ENCODE assay signal across 8 cellular contexts in genomic region chr5:151196556-151197290, GRCh38. TPM values are rescaled to one million over a fixed set of nuclear protein-coding genes. Genes with fewer than 3 reads are reported as not detected.
A peak's percentile ranks its signal among the peaks of the same experiment; 100 is the strongest.
DNase-seq lines count a peak whose midpoint lies in the region; ATAC-seq lines count a peak whose summit lies in the region.

No MANE protein-coding gene starts in this region.

- H3K27me3 Mint-ChIP-seq in CD4-positive, alpha-beta memory T cell: no peaks in the 10 kb centered on the region

- CTCF ChIA-PET in CD4-positive, alpha-beta memory T cell (lab: Charles Lee; ENCODE audit: partially characterized antibody): interaction anchor here (1.7 to 1.8 kb wide), 2 partner anchors 42 to 71 kb away, joined by 4 to 5 read pairs; no protein-coding TSS in a partner anchor

- H3K4me3 ChIP-seq in CD4-positive, alpha-beta memory T cell (ENCODE audit: low read length in 2 of 2): no peak overlapping the region

- H3K4me1 ChIP-seq in CD4-positive, alpha-beta memory T cell (ENCODE audit: insufficient read depth, low read length): peaks cover 24% of the 10 kb centered on the region

- intact Hi-C loops in CD4-positive, alpha-beta memory T cell (cut with micrococcal nuclease): no loop called here

- H3K9me3 ChIP-seq in CD4-positive, alpha-beta memory T cell (ENCODE audit: control insufficient read depth in 1 of 2, low read length in 2 of 2): no peaks in the 10 kb centered on the region

- H3K4me1 Mint-ChIP-seq in CD4-positive, alpha-beta memory T cell: peaks cover 28 to 62% (median 50%) of the 10 kb centered on the region in 4 donors

- peaks cover 27% of the 10 kb centered on the region for H3K36me3 ChIP-seq in CD4-positive, alpha-beta memory T cell (ENCODE audit: insufficient read depth, low read length)

- peaks cover 0 to 9% (median 7%) of the 10 kb centered on the region in 8 donors for H3K9me3 Mint-ChIP-seq in CD4-positive, alpha-beta memory T cell

- H3K27me3 ChIP-seq in CD4-positive, alpha-beta memory T cell (ENCODE audit: insufficient read depth, low read length): no peaks in the 10 kb centered on the region

- ATAC-seq in GM19452 (IDR thresholded peaks at IDR 0.05; ENCODE audit: unreplicated experiment): peak; percentile 93
- ATAC-seq in HG03342 (IDR thresholded peaks at IDR 0.05; ENCODE audit: unreplicated experiment): peak; percentile 86
- peak; percentile 72 for ATAC-seq in esophagus mucosa

- no peak for DNase-seq in CD4-positive, alpha-beta memory T cell
- DNase-seq in NOMO-1 (lab: John Stamatoyannopoulos, UW; ENCODE audit: unreplicated experiment in 2 of 2): no peak
- no peak for DNase-seq in DMS 273 treated with DMSO at 0.1 percent for 48 hours (lab: John Stamatoyannopoulos, UW)
- DNase-seq in NCI-H69 (lab: John Stamatoyannopoulos, UW): no peak
- no peak for DNase-seq in HuH-7.5 (ENCODE audit: low spot score)

- peak overlapping the region in 2 of 8 donors; percentile 2 to 3 for H3K4me3 Mint-ChIP-seq in CD4-positive, alpha-beta memory T cell

- H3K27ac Mint-ChIP-seq in CD4-positive, alpha-beta memory T cell: peak overlapping the region; percentile 37 to 95 (median 74)

- H3K27ac ChIP-seq in CD4-positive, alpha-beta memory T cell (ENCODE audit: low read depth, low read length): no peak overlapping the region

- peaks cover 73 to 74% of the 10 kb centered on the region in 2 donors for H3K36me3 Mint-ChIP-seq in CD4-positive, alpha-beta memory T cell

- POLR2A ChIA-PET in CD4-positive, alpha-beta memory T cell (lab: Charles Lee; ENCODE audit: partially characterized antibody): interaction anchor here (1.9 kb wide), 1 partner anchor 17 kb away, joined by 4 read pairs; no protein-coding TSS in a partner anchor

RNA-seq across cellular contexts. Expression of gene CCDC69, which starts 27.2 kb away (rescaled TPM):
- total RNA-seq in CD4-positive, alpha-beta memory T cell: 10 to 100 TPM; 93.5 to 93.9 TPM
- polyA plus RNA-seq in CD4-positive, alpha-beta memory T cell: 10 to 100 TPM; 38.9 to 83.0 TPM
- 8.4 TPM for total RNA-seq in esophagus mucosa

RNA-seq across cellular contexts. Expression of gene ANXA6, which starts 39.1 kb away (rescaled TPM):
- total RNA-seq in CD4-positive, alpha-beta memory T cell: 100 to 1,000 TPM; 318 to 342 TPM
- polyA plus RNA-seq in CD4-positive, alpha-beta memory T cell: 100 to 1,000 TPM; 229 to 330 TPM
- 10.8 TPM for total RNA-seq in esophagus mucosa

RNA-seq across cellular contexts. Expression of gene GM2A, which starts 56.3 kb away (rescaled TPM):
- total RNA-seq in CD4-positive, alpha-beta memory T cell: 10 to 100 TPM; 20.4 to 23.1 TPM
- polyA plus RNA-seq in CD4-positive, alpha-beta memory T cell: 1 to 10 TPM; 4.3 to 5.6 TPM
- 118 TPM for total RNA-seq in esophagus mucosa

Comparison
In these comparisons a context has a peak if more than half of its experiments do, and no peak if none do; other contexts are left out.
1. RNA of gene CCDC69, which starts 27.2 kb away (total RNA-seq): 93.5 to 93.9 TPM in CD4-positive, alpha-beta memory T cell; 8.4 TPM in esophagus mucosa (single experiment); every median in the first group is over 10 times any median in the second.
2. RNA of gene ANXA6, which starts 39.1 kb away (total RNA-seq): 318 to 342 TPM in CD4-positive, alpha-beta memory T cell; 10.8 TPM in esophagus mucosa (single experiment); every median in the first group is over 10 times any median in the second.
3. Peak in every context shown above with its lines, with median percentiles within 50 percentile points of each other: ATAC-seq.